In genomic region chr9:133838859-133839507, GRCh38 we compare ENCODE assay signal across 17 cellular contexts.
"Had no signal": no experiment of that assay in that cellular context is flagged by ENCODE, and none has a peak within 500 bp of the region (broad histone marks: within the 10 kb centered on the region; RNA-seq: fewer than 3 reads in every experiment).

No MANE protein-coding gene starts in this region.

- DNase-seq: effector memory CD4-positive, alpha-beta T cell; esophagus squamous epithelium; naive thymus-derived CD4-positive, alpha-beta T cell; nucleus accumbens; ovary; small intestine; stimulated activated CD4-positive, alpha-beta T cell treated with anti-CD3 and anti-CD28 coated beads, Interleukin-2, amount 100 ng/mL, for 48 hours; stimulated activated naive CD4-positive, alpha-beta T cell treated with Interleukin-2 at 50 U/mL for 16 hours; thyroid gland; upper lobe of left lung; uterus had no signal

- H3K27ac ChIP-seq: gastroesophageal sphincter, ovary, suprapubic skin, thyroid gland, uterus had no signal

- H3K4me1 ChIP-seq: uterus had no signal

- H3K9me3 Mint-ChIP-seq: naive thymus-derived CD4-positive, alpha-beta T cell had no signal

- H3K4me3 ChIP-seq: gastroesophageal sphincter, lung, ovary, suprapubic skin, thyroid gland, upper lobe of left lung, uterus had no signal

- H3K36me3 ChIP-seq: esophagus squamous epithelium, gastroesophageal sphincter, left ventricle myocardium inferior, ovary, suprapubic skin, thyroid gland, upper lobe of left lung, uterus had no signal

- FAIRE-seq: kidney, small intestine had no signal

- H3K4me3 Mint-ChIP-seq: naive thymus-derived CD4-positive, alpha-beta T cell had no signal

- H3K36me3 Mint-ChIP-seq: naive thymus-derived CD4-positive, alpha-beta T cell had no signal

- H3K27ac Mint-ChIP-seq: progenitor cell of endocrine pancreas had no signal

- H3K27me3 Mint-ChIP-seq: naive thymus-derived CD4-positive, alpha-beta T cell; progenitor cell of endocrine pancreas had no signal

- H3K27me3 ChIP-seq: esophagus squamous epithelium, gastroesophageal sphincter, ovary, suprapubic skin, thyroid gland, upper lobe of left lung, uterus had no signal

- H3K9me3 ChIP-seq: esophagus squamous epithelium, gastroesophageal sphincter, left ventricle myocardium inferior, ovary, suprapubic skin, thyroid gland, upper lobe of left lung, uterus had no signal
